Comparison of ENCODE assay signal across 10 cellular contexts in genomic region chr21:36700295-36700960, GRCh38. TPM values are rescaled to one million over a fixed set of nuclear protein-coding genes. Genes with fewer than 3 reads are reported as not detected.
DNase-seq lines count a peak whose midpoint lies in the region; ATAC-seq and TF ChIP-seq lines count a peak whose summit lies in the region.
"Had no signal": no experiment of that assay in that cellular context is flagged by ENCODE, and none has a peak within 500 bp of the region (broad histone marks: within the 10 kb centered on the region; RNA-seq: fewer than 3 reads in every experiment).

No MANE protein-coding gene starts in this region.

- no peaks in the 10 kb centered on the region for H3K36me3 ChIP-seq in esophagus muscularis mucosa
- H3K36me3 ChIP-seq in skeletal muscle tissue (ENCODE audit: control insufficient read depth in 3 of 3, insufficient read depth in 3 of 3, low read length in 3 of 3), result no peaks in the 10 kb centered on the region
- H3K36me3 ChIP-seq in OCI-LY7 (ENCODE audit: insufficient read depth, low read length), result no peaks in the 10 kb centered on the region
- H3K36me3 ChIP-seq in gastroesophageal sphincter, result no peaks in the 10 kb centered on the region

- no peaks in the 10 kb centered on the region for H3K9me2 ChIP-seq in OCI-LY7 (ENCODE audit: insufficient read depth, low read length)

- no peaks in the 10 kb centered on the region for H4K20me1 ChIP-seq in OCI-LY7 (ENCODE audit: insufficient read depth, low read length)

- H3K4me2 ChIP-seq in OCI-LY7 (ENCODE audit: low read length), result no peak overlapping the region

- WGBS in esophagus muscularis mucosa, result 6% methylated on average over 28 of the region's 30 CpGs
- WGBS in gastroesophageal sphincter (ENCODE audit: low coverage in 1 of 2), 2 donors, result 1% methylated on average over 15 of the region's 30 CpGs; no CpG with 5 or more reads in 1 of the 2 donors

- no peak overlapping the region for H2AFZ ChIP-seq in OCI-LY7 (ENCODE audit: low read length)

- CTCF ChIA-PET in OCI-LY7 (lab: Charles Lee; ENCODE audit: unreplicated experiment), result no interaction called here

- H3K27me3 ChIP-seq in esophagus muscularis mucosa (peaks cover 0 to 100% (median 95%) of the 10 kb centered on the region in 4 donors), skeletal muscle tissue (ENCODE audit: control insufficient read depth in 3 of 3, insufficient read depth in 3 of 3, low read length in 3 of 3) (peaks cover 92 to 98% (median 95%) of the 10 kb centered on the region in 3 donors), gastroesophageal sphincter (peaks cover 100% of the 10 kb centered on the region)

- peak overlapping the region; percentile 45 to 52 (median 50) for H3K4me3 ChIP-seq in esophagus muscularis mucosa
- peak overlapping the region in 2 of 3 donors; percentile 52 to 63 for H3K4me3 ChIP-seq in skeletal muscle tissue (ENCODE audit: low read length in 3 of 3)
- no peak overlapping the region for H3K4me3 ChIP-seq in OCI-LY7 (ENCODE audit: low read depth, low read length, poor library complexity, severe bottlenecking)
- H3K4me3 ChIP-seq in gastroesophageal sphincter, result peak overlapping the region in 1 of 2 donors; percentile 53

- H3K27ac ChIP-seq in esophagus muscularis mucosa (replicated peaks in 1 of 4) (no peak overlapping the region), skeletal muscle tissue (ENCODE audit: low read depth, low read length) (no peak overlapping the region), OCI-LY7 (ENCODE audit: low read depth, low read length, poor library complexity, severe bottlenecking) (no peak overlapping the region), gastroesophageal sphincter (no peak overlapping the region)

- peaks cover 54 to 81% (median 72%) of the 10 kb centered on the region in 4 donors for H3K4me1 ChIP-seq in esophagus muscularis mucosa
- H3K4me1 ChIP-seq in skeletal muscle tissue (ENCODE audit: control insufficient read depth in 3 of 3, insufficient read depth in 3 of 3, low read length in 3 of 3), result peaks cover 15 to 48% (median 46%) of the 10 kb centered on the region in 3 donors
- H3K4me1 ChIP-seq in OCI-LY7 (ENCODE audit: insufficient read depth, low read length, poor library complexity, severe bottlenecking), result no peaks in the 10 kb centered on the region
- peaks cover 0 to 76% (median 36%) of the 10 kb centered on the region in 3 donors for H3K4me1 ChIP-seq in gastroesophageal sphincter

- peak overlapping the region; percentile 54 for H3K4me3 Mint-ChIP-seq in T-helper 1 cell treated with Interleukin-12 subunit alpha and Interleukin-12 subunit beta and Interleukin-4 antibody, amounts not matched to agents 30 μg/mL and 1 μg/mL, for 36 hours

- H3K9me3 Mint-ChIP-seq in T-helper 1 cell treated with Interleukin-12 subunit alpha and Interleukin-12 subunit beta and Interleukin-4 antibody, amounts not matched to agents 30 μg/mL and 1 μg/mL, for 36 hours, result no peaks in the 10 kb centered on the region

- H3K27ac Mint-ChIP-seq in T-helper 1 cell treated with Interleukin-12 subunit alpha and Interleukin-12 subunit beta and Interleukin-4 antibody, amounts not matched to agents 30 μg/mL and 1 μg/mL, for 36 hours, result peak overlapping the region; percentile 80

- no peak for TF ChIP-seq EP300 in esophagus muscularis mucosa (IDR thresholded peaks at IDR 0.05)
- no peak for TF ChIP-seq EP300 in gastroesophageal sphincter (IDR thresholded peaks at IDR 0.05)

- DNase-seq in T-helper 1 cell (no peak), SW480 (ENCODE audit: low spot score) (peak; percentile 33), esophagus muscularis mucosa (ENCODE audit: extremely low spot score) (no peak), OCI-LY7 (ENCODE audit: low spot score) (no peak)
- DNase-seq: NCI-H748 treated with DMSO at 0.1 percent for 48 hours; stimulated activated CD4-positive, alpha-beta T cell treated with anti-CD3 and anti-CD28 coated beads, Interleukin-4, amount 100 ng/mL, for 1 hour had no signal

- H3K9ac ChIP-seq in skeletal muscle tissue (ENCODE audit: low read depth in 1 of 3, low read length in 3 of 3), result peak overlapping the region in 1 of 3 donors; percentile 14

- TF ChIP-seq CTCF in esophagus muscularis mucosa (IDR thresholded peaks at IDR 0.05) (no peak), OCI-LY7 (conservative IDR thresholded peaks at IDR 0.05; ENCODE audit: low read length) (no peak), gastroesophageal sphincter (IDR thresholded peaks at IDR 0.05) (no peak)

- intact Hi-C loops in esophagus muscularis mucosa (cut with DNase I), result no loop called here
- intact Hi-C loops in OCI-LY7 (cut with micrococcal nuclease; ENCODE audit: unreplicated experiment), result no loop called here

- TF ChIP-seq POLR2A in esophagus muscularis mucosa (IDR thresholded peaks at IDR 0.05; ENCODE audit: low read depth) (no peak), gastroesophageal sphincter (IDR thresholded peaks at IDR 0.05) (no peak)

- H3K9me3 ChIP-seq in esophagus muscularis mucosa (no peaks in the 10 kb centered on the region), skeletal muscle tissue (ENCODE audit: control insufficient read depth in 3 of 3, low read length in 3 of 3) (no peaks in the 10 kb centered on the region), OCI-LY7 (ENCODE audit: low read length) (no peaks in the 10 kb centered on the region), gastroesophageal sphincter (no peaks in the 10 kb centered on the region)

- BruUV-seq in OCI-LY7 (replicated peaks; lab: Mats Ljungman, UMichigan), result no TSS peak

- H3K36me3 Mint-ChIP-seq in T-helper 1 cell treated with Interleukin-12 subunit alpha and Interleukin-12 subunit beta and Interleukin-4 antibody, amounts not matched to agents 30 μg/mL and 1 μg/mL, for 36 hours (ENCODE audit: low read depth), result peaks cover 3% of the 10 kb centered on the region

- peaks cover 10% of the 10 kb centered on the region for H3K4me1 Mint-ChIP-seq in T-helper 1 cell treated with Interleukin-12 subunit alpha and Interleukin-12 subunit beta and Interleukin-4 antibody, amounts not matched to agents 30 μg/mL and 1 μg/mL, for 36 hours (ENCODE audit: low read depth)

- H3K27me3 Mint-ChIP-seq in T-helper 1 cell treated with Interleukin-12 subunit alpha and Interleukin-12 subunit beta and Interleukin-4 antibody, amounts not matched to agents 30 μg/mL and 1 μg/mL, for 36 hours (ENCODE audit: low read depth), result peaks cover 78% of the 10 kb centered on the region

- no peak for ATAC-seq in GM19397 (IDR thresholded peaks at IDR 0.05; ENCODE audit: unreplicated experiment)
- ATAC-seq in gastroesophageal sphincter, result no peak

- POLR2A ChIA-PET in OCI-LY7 (lab: Charles Lee), result no interaction called here

- no peaks in the 10 kb centered on the region for H3K79me2 ChIP-seq in OCI-LY7 (ENCODE audit: insufficient read depth, low read depth, low read length)

RNA-seq across cellular contexts. Expression of gene SIM2, which starts 1.5 kb away (rescaled TPM):
- total RNA-seq in esophagus muscularis mucosa, result under 1 TPM in 1 of 4 donors, not detected in 3; 0.42 TPM
- 3.1 TPM for total RNA-seq in skeletal muscle tissue
- total RNA-seq in OCI-LY7 (2014; rRNA removed; shearing (Covaris generic)), result not detected in 2 replicates
- not detected in 2 replicates for total RNA-seq in OCI-LY7 (2022)
- 1 to 10 TPM in 1 of 4 donors, under 1 TPM in 1, not detected in 2; 0.47 to 2.3 TPM for total RNA-seq in gastroesophageal sphincter
